In the genomic region with DNA sequence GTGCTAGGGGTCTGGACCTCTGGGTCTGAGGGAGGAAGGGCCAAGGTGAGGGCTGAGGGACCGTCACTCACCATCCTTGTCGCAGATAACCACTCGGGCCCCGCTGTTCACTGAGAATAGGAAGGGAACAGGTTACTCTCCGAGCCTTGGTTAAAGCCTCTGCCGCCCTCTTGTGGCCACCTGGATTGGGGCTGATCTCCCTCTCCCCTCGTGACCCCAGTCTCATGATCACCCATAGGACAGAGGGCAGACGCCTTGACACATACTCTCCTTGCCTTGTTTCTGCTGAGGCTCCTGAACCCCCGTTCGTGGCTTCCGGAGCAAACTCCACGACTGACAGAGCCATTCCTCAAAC, we compare ENCODE assay signal across 8 cellular contexts. TPM values are rescaled to one million over a fixed set of nuclear protein-coding genes. Genes with fewer than 3 reads are reported as not detected.
DNase-seq lines count a peak whose midpoint lies in the region; ATAC-seq and TF ChIP-seq lines count a peak whose summit lies in the region.

No MANE protein-coding gene starts in this region.

- DNase-seq in CD8-positive, alpha-beta T cell, result peak; percentile 87 to 96 (median 92)
- DNase-seq in LoVo (ENCODE audit: low spot score) (peak; percentile 87), RWPE2 (ENCODE audit: low spot score) (peak; percentile 85), fibroblast of villous mesenchyme (ENCODE audit: low read depth) (peak; percentile 90), nephron progenitor cell (peak; percentile 93)
- DNase-seq in activated T-helper 9 cell treated with anti-CD3 and anti-CD28 coated beads, Interleukin-2, amount 50 U/mL, for 16 hours (ENCODE audit: low read depth), result peak; percentile 84

- H3K27me3 ChIP-seq in CD8-positive, alpha-beta T cell (ENCODE audit: insufficient read depth, low read length), result no peaks in the 10 kb centered on the region
- no peaks in the 10 kb centered on the region for H3K27me3 ChIP-seq in RWPE2 (ENCODE audit: insufficient read depth, poor library complexity, severe bottlenecking)

- peaks cover 22% of the 10 kb centered on the region for H3K4me1 ChIP-seq in CD8-positive, alpha-beta T cell (ENCODE audit: insufficient read depth, low read length)
- no peaks in the 10 kb centered on the region for H3K4me1 ChIP-seq in RWPE2 (ENCODE audit: insufficient read depth, poor library complexity, severe bottlenecking)

- peaks cover 5% of the 10 kb centered on the region for H3K27me3 Mint-ChIP-seq in CD8-positive, alpha-beta T cell (ENCODE audit: low read depth)
- peaks cover 3% of the 10 kb centered on the region for H3K27me3 Mint-ChIP-seq in nephron progenitor cell (ENCODE audit: low read depth, poor library complexity)
- no peaks in the 10 kb centered on the region for H3K27me3 Mint-ChIP-seq in stimulated activated naive CD8-positive, alpha-beta T cell treated with anti-CD3 and anti-CD28 coated beads, Interleukin-15, Interleukin-2, amounts not matched to agents 100 ng/mL and 50 ng/mL, for 24 hours

- TF ChIP-seq CTCF in CD8-positive, alpha-beta T cell (IDR thresholded peaks at IDR 0.05), result peak; percentile 66
- TF ChIP-seq CTCF in RWPE2 (IDR thresholded peaks at IDR 0.05; ENCODE audit: poor library complexity, severe bottlenecking) (peak; percentile 83), fibroblast of villous mesenchyme (IDR thresholded peaks at IDR 0.05; ENCODE audit: insufficient read depth, low read depth, low read length) (peak; percentile 90), nephron progenitor cell (IDR thresholded peaks at IDR 0.05) (peak; percentile 81)

- ATAC-seq in CD8-positive, alpha-beta T cell, result peak; percentile 86
- ATAC-seq in GM21447 (IDR thresholded peaks at IDR 0.05; ENCODE audit: unreplicated experiment), result peak; percentile 75
- ATAC-seq in RWPE2 (ENCODE audit: low read depth), result peak; percentile 95

- H3K4me1 Mint-ChIP-seq in CD8-positive, alpha-beta T cell (ENCODE audit: low read depth), result peaks cover 20% of the 10 kb centered on the region
- peaks cover 36% of the 10 kb centered on the region for H3K4me1 Mint-ChIP-seq in nephron progenitor cell
- H3K4me1 Mint-ChIP-seq in stimulated activated naive CD8-positive, alpha-beta T cell treated with anti-CD3 and anti-CD28 coated beads, Interleukin-15, Interleukin-2, amounts not matched to agents 100 ng/mL and 50 ng/mL, for 24 hours (ENCODE audit: low read depth), result peaks cover 20% of the 10 kb centered on the region

- H3K9me3 Mint-ChIP-seq in CD8-positive, alpha-beta T cell, result no peaks in the 10 kb centered on the region
- H3K9me3 Mint-ChIP-seq in nephron progenitor cell, result no peaks in the 10 kb centered on the region
- no peaks in the 10 kb centered on the region for H3K9me3 Mint-ChIP-seq in stimulated activated naive CD8-positive, alpha-beta T cell treated with anti-CD3 and anti-CD28 coated beads, Interleukin-15, Interleukin-2, amounts not matched to agents 100 ng/mL and 50 ng/mL, for 24 hours

- peak overlapping the region; percentile 83 for H3K4me3 Mint-ChIP-seq in CD8-positive, alpha-beta T cell
- peak overlapping the region; percentile 86 for H3K4me3 Mint-ChIP-seq in nephron progenitor cell
- peak overlapping the region; percentile 78 for H3K4me3 Mint-ChIP-seq in stimulated activated naive CD8-positive, alpha-beta T cell treated with anti-CD3 and anti-CD28 coated beads, Interleukin-15, Interleukin-2, amounts not matched to agents 100 ng/mL and 50 ng/mL, for 24 hours

- CTCF ChIA-PET in CD8-positive, alpha-beta T cell (lab: Charles Lee), result interaction anchor here (0.6 to 2.9 kb wide), 18 partner anchors 10 to 194 kb away, joined by 3 to 38 read pairs (median 4); a partner anchor contains a TSS

- intact Hi-C loops in CD8-positive, alpha-beta T cell (cut with DNase I, micrococcal nuclease), result loop anchor here (1.0 to 5.0 kb wide), 9 partner anchors 40 to 323 kb away; a partner anchor contains a TSS

- H3K9me3 ChIP-seq in CD8-positive, alpha-beta T cell (ENCODE audit: low read length), result no peaks in the 10 kb centered on the region
- no peaks in the 10 kb centered on the region for H3K9me3 ChIP-seq in RWPE2 (ENCODE audit: severe bottlenecking)

- no peak overlapping the region for H3K27ac ChIP-seq in CD8-positive, alpha-beta T cell (ENCODE audit: low read depth, low read length)
- H3K27ac ChIP-seq in RWPE2 (ENCODE audit: poor library complexity, severe bottlenecking), result no peak overlapping the region

- H3K36me3 Mint-ChIP-seq in CD8-positive, alpha-beta T cell, result no peaks in the 10 kb centered on the region
- H3K36me3 Mint-ChIP-seq in nephron progenitor cell (ENCODE audit: low read depth), result peaks cover 25% of the 10 kb centered on the region
- no peaks in the 10 kb centered on the region for H3K36me3 Mint-ChIP-seq in stimulated activated naive CD8-positive, alpha-beta T cell treated with anti-CD3 and anti-CD28 coated beads, Interleukin-15, Interleukin-2, amounts not matched to agents 100 ng/mL and 50 ng/mL, for 24 hours (ENCODE audit: low read depth)

- peak overlapping the region; percentile 51 for H3K4me3 ChIP-seq in CD8-positive, alpha-beta T cell (ENCODE audit: low read depth, low read length)
- H3K4me3 ChIP-seq in RWPE2 (ENCODE audit: severe bottlenecking), result peak overlapping the region; percentile 6
- H3K4me3 ChIP-seq in fibroblast of villous mesenchyme (ENCODE audit: low read depth, low read length), result peak overlapping the region; percentile 64

- H3K36me3 ChIP-seq in CD8-positive, alpha-beta T cell (ENCODE audit: insufficient read depth, low read length), result no peaks in the 10 kb centered on the region
- H3K36me3 ChIP-seq in RWPE2 (ENCODE audit: low read depth), result no peaks in the 10 kb centered on the region

- H3K27ac Mint-ChIP-seq in CD8-positive, alpha-beta T cell, result peak overlapping the region; percentile 50
- H3K27ac Mint-ChIP-seq in nephron progenitor cell, result peak overlapping the region; percentile 75
- H3K27ac Mint-ChIP-seq in stimulated activated naive CD8-positive, alpha-beta T cell treated with anti-CD3 and anti-CD28 coated beads, Interleukin-15, Interleukin-2, amounts not matched to agents 100 ng/mL and 50 ng/mL, for 24 hours, result peak overlapping the region; percentile 88

- POLR2A ChIA-PET in CD8-positive, alpha-beta T cell (lab: Charles Lee), result interaction anchor here (2.2 kb wide), 1 partner anchor 40 kb away, joined by 12 read pairs; no protein-coding TSS in a partner anchor

RNA-seq across cellular contexts. Expression of a gene that starts 0.6 kb away (rescaled TPM):
- total RNA-seq in CD8-positive, alpha-beta T cell, result 1 to 10 TPM in 1 of 2 experiments, under 1 TPM in 1; 0.98 to 1.1 TPM
- 12.2 and 13.8 TPM in 2 replicates for total RNA-seq in fibroblast of villous mesenchyme

RNA-seq across cellular contexts. Expression of a gene that starts 24.9 kb away (rescaled TPM):
- 1 to 10 TPM; 7.2 to 8.2 TPM for total RNA-seq in CD8-positive, alpha-beta T cell
- 30.3 and 31.5 TPM in 2 replicates for total RNA-seq in fibroblast of villous mesenchyme

RNA-seq across cellular contexts. Expression of a gene that starts 32.7 kb away (rescaled TPM):
- total RNA-seq in CD8-positive, alpha-beta T cell, result 1 to 10 TPM; 1.8 to 3.2 TPM
- 6.0 and 12.2 TPM in 2 replicates for total RNA-seq in fibroblast of villous mesenchyme

RNA-seq across cellular contexts. Expression of a gene that starts 36.5 kb away (rescaled TPM):
- total RNA-seq in CD8-positive, alpha-beta T cell, result 100 to 1,000 TPM; 398 to 399 TPM
- 63.9 and 76.0 TPM in 2 replicates for total RNA-seq in fibroblast of villous mesenchyme

Comparison
In these comparisons a context has a peak if more than half of its experiments do, and no peak if none do; other contexts are left out.
1. H3K4me3 ChIP-seq: peak in every context shown above with its lines; median percentile 64 in fibroblast of villous mesenchyme; 51 in CD8-positive, alpha-beta T cell; 6 in RWPE2.